6 cellular contexts compared by ENCODE assay signal in the genomic region with DNA sequence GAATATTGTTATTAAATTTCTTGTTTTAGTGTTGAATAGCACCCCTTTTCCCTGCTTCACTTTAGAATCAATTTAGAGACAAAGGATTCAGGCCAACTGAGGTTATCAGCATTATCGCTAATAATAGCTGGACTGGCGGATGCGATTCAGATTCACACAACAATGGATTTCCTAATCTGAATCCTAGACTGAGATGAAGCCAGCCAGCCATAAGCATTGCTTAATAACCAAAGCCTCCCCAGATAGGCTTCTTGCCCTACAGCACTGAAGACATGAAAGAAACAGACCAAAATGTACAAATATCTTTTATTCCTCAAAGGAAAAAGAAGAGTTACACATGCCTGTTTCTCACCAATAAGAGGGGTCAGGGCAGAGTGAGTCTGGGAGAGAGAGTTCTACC.
DNase-seq lines count a peak whose midpoint lies in the region; ATAC-seq and TF ChIP-seq lines count a peak whose summit lies in the region.
"Not testable (repeated sequence)": the region's sequence is repeated elsewhere in the genome, so short reads cannot be mapped to it uniquely, and the experiment has no call there.

No MANE protein-coding gene starts in this region.

- not testable (repeated sequence) for TF ChIP-seq CTCF in heart right ventricle (IDR thresholded peaks at IDR 0.05); left ventricle myocardium inferior (IDR thresholded peaks at IDR 0.05; ENCODE audit: borderline replicate concordance); right lobe of liver (IDR thresholded peaks at IDR 0.05); thoracic aorta (IDR thresholded peaks at IDR 0.05)

- not testable (repeated sequence) for TF ChIP-seq POLR2A in right lobe of liver (IDR thresholded peaks at IDR 0.05)

- ATAC-seq in heart right ventricle (peak in 7 of 8 donors; percentile 26 to 81 (median 75)), right cardiac atrium (peak; percentile 87 to 92), right lobe of liver (peak; percentile 30 to 61 (median 44)), aorta (ENCODE audit: low FRiP score) (peak; percentile 57)
- ATAC-seq in thoracic aorta (ENCODE audit: insufficient number of reproducible peaks, low FRiP score, low read depth) = not testable (repeated sequence)

- intact Hi-C loops in heart right ventricle (cut with DNase I); left ventricle myocardium inferior (cut with micrococcal nuclease); right cardiac atrium (cut with DNase I); right lobe of liver (cut with DNase I); aorta (cut with DNase I): not testable (repeated sequence)

- not testable (repeated sequence) for H3K36me3 ChIP-seq in heart right ventricle; left ventricle myocardium inferior; right lobe of liver; thoracic aorta; aorta (ENCODE audit: control insufficient read depth in 1 of 2, insufficient read depth in 2 of 2, low read length in 1 of 2)

- not testable (repeated sequence) for H3K4me3 ChIP-seq in heart right ventricle; left ventricle myocardium inferior; right cardiac atrium (ENCODE audit: low read length); right lobe of liver; thoracic aorta; aorta (ENCODE audit: low read length in 2 of 2)

- not testable (repeated sequence) for H3K27me3 ChIP-seq in heart right ventricle; left ventricle myocardium inferior (ENCODE audit: low read depth); right cardiac atrium (ENCODE audit: control insufficient read depth, insufficient read depth); right lobe of liver; thoracic aorta (replicated peaks; ENCODE audit: insufficient read depth); aorta (ENCODE audit: control insufficient read depth in 1 of 2, insufficient read depth in 2 of 2, low read length in 1 of 2)

- H3K9me3 ChIP-seq in heart right ventricle; left ventricle myocardium inferior (replicated peaks); right cardiac atrium (ENCODE audit: control insufficient read depth, low read length); right lobe of liver; thoracic aorta; aorta (ENCODE audit: control insufficient read depth, low read length): not testable (repeated sequence)

- DNase-seq in heart right ventricle; left ventricle myocardium inferior; right cardiac atrium; right lobe of liver; thoracic aorta (ENCODE audit: low spot score); aorta: not testable (repeated sequence)

- H3K4me1 ChIP-seq in heart right ventricle = peaks cover 0 to 24% (median 0%) of the 10 kb centered on the region in 9 donors
- peaks cover 26% of the 10 kb centered on the region for H3K4me1 ChIP-seq in left ventricle myocardium inferior
- H3K4me1 ChIP-seq in right cardiac atrium (ENCODE audit: control insufficient read depth, insufficient read depth, low read length); right lobe of liver; aorta (ENCODE audit: control insufficient read depth in 1 of 2, insufficient read depth in 2 of 2, low read length in 2 of 2): not testable (repeated sequence)
- peaks cover 8 to 33% of the 10 kb centered on the region in 2 donors for H3K4me1 ChIP-seq in thoracic aorta (ENCODE audit: control insufficient read depth in 1 of 2, low read depth in 2 of 2)

- H3K27ac ChIP-seq in heart right ventricle (peak overlapping the region in 3 of 10 donors; percentile 1 to 51 (median 49)), left ventricle myocardium inferior (replicated peaks) (peak overlapping the region; percentile 23), thoracic aorta (peak overlapping the region; percentile 35 to 38)
- not testable (repeated sequence) for H3K27ac ChIP-seq in right cardiac atrium (ENCODE audit: low read length); right lobe of liver; aorta (ENCODE audit: low read depth in 1 of 2, low read length in 2 of 2)

- 18 to 36% methylated on average over 3 of the region's 3 CpGs for WGBS in heart right ventricle, 2 donors
- 19% methylated on average over 3 of the region's 3 CpGs for WGBS in right cardiac atrium
- 82% methylated on average over 3 of the region's 3 CpGs for WGBS in right lobe of liver (ENCODE audit: insufficient coverage, low coverage, low lambda C conversion rate, missing lambda C conversion rate)
- 4 to 14% methylated on average over 2 to 3 of the region's 3 CpGs for WGBS in aorta, 2 donors
